In genomic region chr2:160278889-160279196, GRCh38 we compare ENCODE assay signal across 9 cellular contexts.
DNase-seq lines count a peak whose midpoint lies in the region; ATAC-seq and TF ChIP-seq lines count a peak whose summit lies in the region.
"Had no signal": no experiment of that assay in that cellular context is flagged by ENCODE, and none has a peak within 500 bp of the region (broad histone marks: within the 10 kb centered on the region; RNA-seq: fewer than 3 reads in every experiment).

No MANE protein-coding gene starts in this region.

- ATAC-seq in effector memory CD8-positive, alpha-beta T cell (replicated peaks): no peak
- ATAC-seq in HG03439 (IDR thresholded peaks at IDR 0.05; ENCODE audit: unreplicated experiment): no peak

- TF ChIP-seq CTCF in BE2C (IDR thresholded peaks at IDR 0.05; ENCODE audit: low read depth, low read length): peak; percentile 54
- TF ChIP-seq CTCF in epithelial cell of esophagus (IDR thresholded peaks at IDR 0.05; ENCODE audit: insufficient read depth, low read depth, low read length, missing control alignments): peak; percentile 49
- TF ChIP-seq CTCF in nephron progenitor cell (IDR thresholded peaks at IDR 0.05): peak; percentile 41

- POLR2A ChIA-PET in activated CD4-positive, alpha-beta memory T cell treated with anti-CD3 and anti-CD28 coated beads for 36 hours (lab: Charles Lee): no interaction called here

- H3K27me3 Mint-ChIP-seq in nephron progenitor cell (ENCODE audit: low read depth, poor library complexity): no peaks in the 10 kb centered on the region
- H3K27me3 Mint-ChIP-seq in activated CD4-positive, alpha-beta memory T cell treated with anti-CD3 and anti-CD28 coated beads for 36 hours: no peaks in the 10 kb centered on the region
- no peaks in the 10 kb centered on the region for H3K27me3 Mint-ChIP-seq in effector memory CD8-positive, alpha-beta T cell

- no peak for DNase-seq in BE2C
- peak; percentile 2 for DNase-seq in NCI-H69 (lab: John Stamatoyannopoulos, UW)
- no peak for DNase-seq in epithelial cell of esophagus (ENCODE audit: low read depth)
- DNase-seq in nephron progenitor cell: no peak
- no peak for DNase-seq in KG1 (lab: John Stamatoyannopoulos, UW)
- no peak for DNase-seq in activated CD4-positive, alpha-beta memory T cell treated with anti-CD3 and anti-CD28 coated beads for 36 hours
- no peak for DNase-seq in effector memory CD8-positive, alpha-beta T cell
- DNase-seq: activated naive CD4-positive, alpha-beta T cell treated with Interleukin-2 at 50 U/mL for 16 hours had no signal

- H3K4me1 Mint-ChIP-seq in nephron progenitor cell: peaks cover 18% of the 10 kb centered on the region
- peaks cover 23% of the 10 kb centered on the region for H3K4me1 Mint-ChIP-seq in activated CD4-positive, alpha-beta memory T cell treated with anti-CD3 and anti-CD28 coated beads for 36 hours (ENCODE audit: low read depth)
- peaks cover 7 to 17% of the 10 kb centered on the region in 2 donors for H3K4me1 Mint-ChIP-seq in effector memory CD8-positive, alpha-beta T cell (ENCODE audit: low read depth in 2 of 2)

- intact Hi-C loops in activated CD4-positive, alpha-beta memory T cell treated with anti-CD3 and anti-CD28 coated beads for 36 hours (cut with micrococcal nuclease): loop anchor here (1.0 kb wide), 1 partner anchor 10 kb away; no protein-coding TSS in a partner anchor

- no peaks in the 10 kb centered on the region for H3K9me3 ChIP-seq in BE2C

- H3K4me3 ChIP-seq in BE2C (ENCODE audit: low read depth, low read length): no peak overlapping the region
- no peak overlapping the region for H3K4me3 ChIP-seq in epithelial cell of esophagus (ENCODE audit: low read length)

- H3K27ac Mint-ChIP-seq in nephron progenitor cell: no peak overlapping the region
- H3K27ac Mint-ChIP-seq in activated CD4-positive, alpha-beta memory T cell treated with anti-CD3 and anti-CD28 coated beads for 36 hours: no peak overlapping the region
- H3K27ac Mint-ChIP-seq in effector memory CD8-positive, alpha-beta T cell: peak overlapping the region in 1 of 2 donors; percentile 89

- H3K9me3 Mint-ChIP-seq in nephron progenitor cell: no peaks in the 10 kb centered on the region
- H3K9me3 Mint-ChIP-seq in activated CD4-positive, alpha-beta memory T cell treated with anti-CD3 and anti-CD28 coated beads for 36 hours: no peaks in the 10 kb centered on the region
- no peaks in the 10 kb centered on the region for H3K9me3 Mint-ChIP-seq in effector memory CD8-positive, alpha-beta T cell

- H3K27me3 ChIP-seq in BE2C: no peaks in the 10 kb centered on the region

- peaks cover 68% of the 10 kb centered on the region for H3K36me3 Mint-ChIP-seq in nephron progenitor cell (ENCODE audit: low read depth)
- peaks cover 35% of the 10 kb centered on the region for H3K36me3 Mint-ChIP-seq in activated CD4-positive, alpha-beta memory T cell treated with anti-CD3 and anti-CD28 coated beads for 36 hours
- H3K36me3 Mint-ChIP-seq in effector memory CD8-positive, alpha-beta T cell (ENCODE audit: insufficient read depth): peaks cover 63% of the 10 kb centered on the region

- H3K4me1 ChIP-seq in BE2C: peaks cover 6% of the 10 kb centered on the region

- peaks cover 27% of the 10 kb centered on the region for H3K36me3 ChIP-seq in BE2C

- CTCF ChIA-PET in activated CD4-positive, alpha-beta memory T cell treated with anti-CD3 and anti-CD28 coated beads for 36 hours (lab: Charles Lee): interaction anchor here (0.8 to 1.7 kb wide), 2 partner anchors 9 to 27 kb away, joined by 3 read pairs; no protein-coding TSS in a partner anchor

- H3K4me3 Mint-ChIP-seq in nephron progenitor cell: no peak overlapping the region
- no peak overlapping the region for H3K4me3 Mint-ChIP-seq in activated CD4-positive, alpha-beta memory T cell treated with anti-CD3 and anti-CD28 coated beads for 36 hours
- no peak overlapping the region for H3K4me3 Mint-ChIP-seq in effector memory CD8-positive, alpha-beta T cell
